Comparison of ENCODE assay signal across 24 cellular contexts in the genomic region with DNA sequence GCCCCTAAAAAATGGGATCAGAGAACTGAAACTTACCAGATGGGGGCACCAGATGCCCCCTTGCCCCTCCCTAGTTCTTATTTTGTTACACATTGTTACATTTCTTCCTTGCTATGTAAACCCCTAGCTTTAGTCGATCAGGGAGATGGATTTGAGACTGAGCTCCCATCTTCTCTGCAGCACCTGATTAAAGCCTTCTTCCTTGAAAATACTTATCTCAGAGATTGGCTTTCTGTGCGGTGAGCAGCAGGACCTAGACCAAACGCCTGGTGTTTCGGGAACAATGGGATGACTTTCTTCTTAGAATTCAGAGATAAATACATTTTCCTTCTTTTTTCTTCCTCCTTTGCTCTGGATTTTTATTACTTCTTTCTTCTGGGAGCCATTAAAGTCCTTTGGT. TPM values are rescaled to one million over a fixed set of nuclear protein-coding genes. Genes with fewer than 3 reads are reported as not detected.
A peak's percentile ranks its signal among the peaks of the same experiment; 100 is the strongest.
DNase-seq lines count a peak whose midpoint lies in the region; ATAC-seq, FAIRE-seq and TF ChIP-seq lines count a peak whose summit lies in the region.
"Had no signal": no experiment of that assay in that cellular context is flagged by ENCODE, and none has a peak within 500 bp of the region (broad histone marks: within the 10 kb centered on the region; RNA-seq: fewer than 3 reads in every experiment).

No MANE protein-coding gene starts in this region.

- H3K79me2 ChIP-seq in K562 (ENCODE audit: control insufficient read depth, insufficient read depth, low read length), result no peaks in the 10 kb centered on the region

- intact Hi-C loops in K562 (cut with micrococcal nuclease), result no loop called here

- CTCF ChIA-PET in K562 (lab: Yijun Ruan, JAX; ENCODE audit: low intra/inter-chr PET ratio), result no interaction called here

- peaks cover 7 to 8% of the 10 kb centered on the region in 2 experiments; a peak in 3 of 5 replicates for H3K4me1 ChIP-seq in K562 (replicated peaks in 1 of 2; ENCODE audit: control insufficient read depth in 2 of 2, insufficient read depth in 2 of 2, low read length in 2 of 2)
- H3K4me1 ChIP-seq: BE2C, BLaER1 had no signal

- H3K4me3 ChIP-seq in K562, result no peak overlapping the region
- H3K4me3 ChIP-seq: BLaER1, GM12878 had no signal

- H3K9me3 ChIP-seq in K562 (replicated peaks; ENCODE audit: control insufficient read depth, insufficient read depth, low read depth, low read length), result 0 out of 2 replicates have a peak, but pooled peaks cover 4% of the 10 kb centered on the region
- H3K9me3 ChIP-seq: BE2C had no signal

- ATAC-seq in K562, result no peak
- ATAC-seq: GM12878 had no signal

- H3K36me3 ChIP-seq in K562 (ENCODE audit: control insufficient read depth, insufficient read depth, low read length), result 0 out of 3 replicates have a peak, but pooled peaks cover 4% of the 10 kb centered on the region
- H3K36me3 ChIP-seq: BE2C, BLaER1 had no signal

- no peak overlapping the region for H3K9ac ChIP-seq in K562 (ENCODE audit: insufficient read depth in 1 of 2, low read depth in 2 of 2, low read length in 2 of 2)
- H3K9ac ChIP-seq: BLaER1 had no signal

- no peak for TF ChIP-seq EP300 in K562 (IDR thresholded peaks at IDR 0.05; ENCODE audit: low read length)

- no peaks in the 10 kb centered on the region for H3K27me3 ChIP-seq in K562 (ENCODE audit: control insufficient read depth in 2 of 2, insufficient read depth in 2 of 2, low read length in 2 of 2)
- H3K27me3 ChIP-seq: BE2C, BLaER1 had no signal

- TF ChIP-seq CTCF in K562 (IDR thresholded peaks at IDR 0.05 in 2 of 3, conservative IDR thresholded peaks at IDR 0.05 in 1 of 3; ENCODE audit: insufficient read depth in 2 of 3, low read depth in 1 of 3, low read length in 3 of 3), result no peak

- FAIRE-seq in K562 (lab: Jason Lieb, UNC), result no peak
- FAIRE-seq: A204.1, GM12878, GM12892, GM18507 had no signal

- no TSS peak for BruUV-seq in K562 (replicated peaks; lab: Mats Ljungman, UMichigan)

- in situ Hi-C loops in K562 (cut with MboI), result no loop called here

- no peak overlapping the region for H3K27ac ChIP-seq in K562 (ENCODE audit: extremely low read depth, low read depth, low read length)
- H3K27ac ChIP-seq: BLaER1 had no signal

- POLR2A ChIA-PET in K562 (lab: Yijun Ruan, JAX), result interaction anchor here (0.6 to 1.2 kb wide), 2 partner anchors 26 to 51 kb away, joined by 3 read pairs; no protein-coding TSS in a partner anchor

- DNase-seq in OCI-M1 (lab: John Stamatoyannopoulos, UW), result peak; percentile 17
- DNase-seq in K562 (ENCODE audit: extremely low read depth in 1 of 4, low spot score in 3 of 4), result no peak
- no peak for DNase-seq in amygdala (lab: John Stamatoyannopoulos, UW)
- no peak for DNase-seq in HuH-7.5 (ENCODE audit: low spot score)
- DNase-seq: 8988T; ACHN; BE2C; C1 segment of cervical spinal cord; CD4-positive, alpha-beta memory T cell; CD4-positive, CD25-positive, alpha-beta regulatory T cell; CD8-positive, alpha-beta memory T cell; COR-L47; DMS 273 treated with DMSO at 0.1 percent for 48 hours; DMS153; DMS53; DMS79; DND-41; EL; GDM1 had no signal

- TF ChIP-seq POLR2A in K562 (conservative IDR thresholded peaks at IDR 0.05), result no peak

- WGBS in K562 (ENCODE audit: insufficient coverage, low coverage, missing lambda C conversion rate), result 60% methylated on average over 4 of the region's 4 CpGs

- no peak overlapping the region for H3K4me2 ChIP-seq in K562 (ENCODE audit: insufficient read depth, low read length)
- H3K4me2 ChIP-seq: BLaER1 had no signal

- H4K20me1 ChIP-seq in K562 (replicated peaks; ENCODE audit: control insufficient read depth, insufficient read depth, low read length), result no peaks in the 10 kb centered on the region
- H4K20me1 ChIP-seq: BLaER1 had no signal

- TF ChIP-seq RAD21 in K562 (CRISPR knock-in tag; conservative IDR thresholded peaks at IDR 0.05 in 1 of 2, IDR thresholded peaks at IDR 0.05 in 1 of 2), result no peak

- H2AFZ ChIP-seq in K562 (ENCODE audit: low read depth, low read length), result no peak overlapping the region

- H3K9me1 ChIP-seq in K562 (ENCODE audit: control insufficient read depth, insufficient read depth, low read length), result no peaks in the 10 kb centered on the region

RNA-seq across cellular contexts. Expression of a gene that starts 16.7 kb away (rescaled TPM):
- total RNA-seq in K562 (2011; cell fraction: chromatin; rRNA removed; ENCODE audit: low replicate concordance), result 20.5 and 63.8 TPM in 2 replicates
- 55.5 and 59.9 TPM in 2 replicates for total RNA-seq in K562 (2011; cell fraction: nucleolus; rRNA removed)
- 40.9 and 45.8 TPM in 2 replicates for total RNA-seq in K562 (2011; cell fraction: nucleoplasm; rRNA removed)
- 68.9 and 94.6 TPM in 2 replicates for total RNA-seq in K562 (2014; rRNA removed)
- 9.8 and 13.2 TPM in 2 replicates for total RNA-seq in K562 (2014; rRNA removed; fragmentation: Illumina TruSeq; extraction: Trizol)
- total RNA-seq in K562 (2015; rRNA removed; fragmentation: Illumina TruSeq; extraction: Trizol), result 21.8 and 23.3 TPM in 2 replicates
- total RNA-seq in K562 (2021), result 85.7 and 88.0 TPM in 2 replicates
- polyA plus RNA-seq in K562 (2011; rRNA removed), result 91.4 and 95.2 TPM in 2 replicates
- polyA plus RNA-seq in K562 (2011; cell fraction: cytosol; rRNA removed), result 111 and 190 TPM in 2 replicates
- 44.9 and 48.3 TPM in 2 replicates for polyA plus RNA-seq in K562 (2011; cell fraction: nucleus; rRNA removed)
- polyA plus RNA-seq in K562 (2012), result 91.2 and 105 TPM in 2 replicates
- 122 and 153 TPM in 2 replicates for polyA plus RNA-seq in K562 (2014; fragmentation: Illumina TruSeq; extraction: Trizol)
- 10 to 100 TPM; 34.8 to 56.9 TPM for polyA plus RNA-seq in K562 (2014; fragmentation: Nextera tagmentation; extraction: Ambion mirVana)
- polyA plus RNA-seq in K562 (2014; rRNA removed), result 146 and 168 TPM in 2 replicates
- 26.2 and 41.8 TPM in 2 replicates for polyA minus RNA-seq in K562 (2011; rRNA and poly(A)+ RNA removed)
- 26.6 and 38.0 TPM in 2 replicates for polyA minus RNA-seq in K562 (2011; cell fraction: cytosol; rRNA and poly(A)+ RNA removed)
- polyA minus RNA-seq in K562 (2011; cell fraction: nucleus; rRNA and poly(A)+ RNA removed), result 17.1 and 23.5 TPM in 2 replicates

RNA-seq across cellular contexts. Expression of a gene that starts 28.7 kb away (rescaled TPM):
- 24.8 and 55.6 TPM in 2 replicates for total RNA-seq in K562 (2011; cell fraction: chromatin; rRNA removed; ENCODE audit: low replicate concordance)
- 29.2 and 31.0 TPM in 2 replicates for total RNA-seq in K562 (2011; cell fraction: nucleolus; rRNA removed)
- 30.9 and 40.1 TPM in 2 replicates for total RNA-seq in K562 (2011; cell fraction: nucleoplasm; rRNA removed)
- total RNA-seq in K562 (2014; rRNA removed), result 39.1 and 55.1 TPM in 2 replicates
- 18.5 and 22.8 TPM in 2 replicates for total RNA-seq in K562 (2014; rRNA removed; fragmentation: Illumina TruSeq; extraction: Trizol)
- total RNA-seq in K562 (2015; rRNA removed; fragmentation: Illumina TruSeq; extraction: Trizol), result 27.1 and 27.6 TPM in 2 replicates
- total RNA-seq in K562 (2021), result 90.1 and 94.3 TPM in 2 replicates
- 57.8 and 73.8 TPM in 2 replicates for polyA plus RNA-seq in K562 (2011; rRNA removed)
- 46.1 and 62.2 TPM in 2 replicates for polyA plus RNA-seq in K562 (2011; cell fraction: cytosol; rRNA removed)
- 37.6 and 46.3 TPM in 2 replicates for polyA plus RNA-seq in K562 (2011; cell fraction: nucleus; rRNA removed)
- 62.9 and 132 TPM in 2 replicates for polyA plus RNA-seq in K562 (2012)
- 62.9 and 78.0 TPM in 2 replicates for polyA plus RNA-seq in K562 (2014; fragmentation: Illumina TruSeq; extraction: Trizol)
- 1 to 10 TPM in 1 of 2 experiments, under 1 TPM in 1; 0.69 to 1.7 TPM for polyA plus RNA-seq in K562 (2014; fragmentation: Nextera tagmentation; extraction: Ambion mirVana)
- 59.0 and 63.1 TPM in 2 replicates for polyA plus RNA-seq in K562 (2014; rRNA removed)
- 49.4 and 58.5 TPM in 2 replicates for polyA minus RNA-seq in K562 (2011; rRNA and poly(A)+ RNA removed)
- polyA minus RNA-seq in K562 (2011; cell fraction: cytosol; rRNA and poly(A)+ RNA removed), result 25.9 and 28.4 TPM in 2 replicates
- polyA minus RNA-seq in K562 (2011; cell fraction: nucleus; rRNA and poly(A)+ RNA removed), result 9.8 and 13.2 TPM in 2 replicates

RNA-seq across cellular contexts. Expression of a gene that starts 35.9 kb away (rescaled TPM):
- 0.74 TPM in 1 of 2 replicates, not detected in the other for total RNA-seq in K562 (2011; cell fraction: chromatin; rRNA removed; ENCODE audit: low replicate concordance)
- total RNA-seq in K562 (2011; cell fraction: nucleolus; rRNA removed), result not detected in 2 replicates
- not detected in 2 replicates for total RNA-seq in K562 (2011; cell fraction: nucleoplasm; rRNA removed)
- 0.36 TPM in 1 of 2 replicates, not detected in the other for total RNA-seq in K562 (2014; rRNA removed)
- total RNA-seq in K562 (2014; rRNA removed; fragmentation: Illumina TruSeq; extraction: Trizol), result not detected in 2 replicates
- total RNA-seq in K562 (2015; rRNA removed; fragmentation: Illumina TruSeq; extraction: Trizol), result 0.40 TPM in 1 of 2 replicates, not detected in the other
- total RNA-seq in K562 (2021), result not detected in 2 replicates
- 0.12 and 0.15 TPM in 2 replicates for polyA plus RNA-seq in K562 (2011; rRNA removed)
- polyA plus RNA-seq in K562 (2011; cell fraction: cytosol; rRNA removed), result 0.35 TPM in 1 of 2 replicates, not detected in the other
- polyA plus RNA-seq in K562 (2011; cell fraction: nucleus; rRNA removed), result 0.46 TPM in 1 of 2 replicates, not detected in the other
- polyA plus RNA-seq in K562 (2012), result 0.42 and 0.50 TPM in 2 replicates
- polyA plus RNA-seq in K562 (2014; fragmentation: Illumina TruSeq; extraction: Trizol), result 0.22 and 0.30 TPM in 2 replicates
- polyA plus RNA-seq in K562 (2014; fragmentation: Nextera tagmentation; extraction: Ambion mirVana), result not detected
- polyA plus RNA-seq in K562 (2014; rRNA removed), result not detected in 2 replicates
- polyA minus RNA-seq in K562 (2011; rRNA and poly(A)+ RNA removed), result not detected in 2 replicates
- polyA minus RNA-seq in K562 (2011; cell fraction: cytosol; rRNA and poly(A)+ RNA removed), result not detected in 2 replicates
- 0.33 TPM in 1 of 2 replicates, not detected in the other for polyA minus RNA-seq in K562 (2011; cell fraction: nucleus; rRNA and poly(A)+ RNA removed)
- total RNA-seq: CD4-positive, CD25-positive, alpha-beta regulatory T cell had no signal
- polyA plus RNA-seq: CD8-positive, alpha-beta memory T cell had no signal

RNA-seq across cellular contexts. Expression of a gene that starts 49.8 kb away (rescaled TPM):
- total RNA-seq in K562 (2011; cell fraction: chromatin; rRNA removed; ENCODE audit: low replicate concordance), result 49.1 and 50.5 TPM in 2 replicates
- total RNA-seq in K562 (2011; cell fraction: nucleolus; rRNA removed), result 46.1 and 55.5 TPM in 2 replicates
- 59.8 and 81.0 TPM in 2 replicates for total RNA-seq in K562 (2011; cell fraction: nucleoplasm; rRNA removed)
- total RNA-seq in K562 (2014; rRNA removed), result 209 and 251 TPM in 2 replicates
- 156 and 166 TPM in 2 replicates for total RNA-seq in K562 (2014; rRNA removed; fragmentation: Illumina TruSeq; extraction: Trizol)
- 148 and 156 TPM in 2 replicates for total RNA-seq in K562 (2015; rRNA removed; fragmentation: Illumina TruSeq; extraction: Trizol)
- 144 and 164 TPM in 2 replicates for total RNA-seq in K562 (2021)
- 119 and 149 TPM in 2 replicates for polyA plus RNA-seq in K562 (2011; rRNA removed)
- 89.3 and 95.0 TPM in 2 replicates for polyA plus RNA-seq in K562 (2011; cell fraction: cytosol; rRNA removed)
- polyA plus RNA-seq in K562 (2011; cell fraction: nucleus; rRNA removed), result 47.9 and 56.5 TPM in 2 replicates
- polyA plus RNA-seq in K562 (2012), result 112 and 119 TPM in 2 replicates
- polyA plus RNA-seq in K562 (2014; fragmentation: Illumina TruSeq; extraction: Trizol), result 223 and 237 TPM in 2 replicates
- 100 to 1,000 TPM in 1 of 2 experiments, 10 to 100 TPM in 1; 62.9 to 107 TPM for polyA plus RNA-seq in K562 (2014; fragmentation: Nextera tagmentation; extraction: Ambion mirVana)
- 250 and 286 TPM in 2 replicates for polyA plus RNA-seq in K562 (2014; rRNA removed)
- polyA minus RNA-seq in K562 (2011; rRNA and poly(A)+ RNA removed), result 79.2 and 97.3 TPM in 2 replicates
- polyA minus RNA-seq in K562 (2011; cell fraction: cytosol; rRNA and poly(A)+ RNA removed), result 31.1 and 33.4 TPM in 2 replicates
- 15.9 and 31.7 TPM in 2 replicates for polyA minus RNA-seq in K562 (2011; cell fraction: nucleus; rRNA and poly(A)+ RNA removed)
